Comparison of ENCODE assay signal across 1 cellular context in the genomic region with DNA sequence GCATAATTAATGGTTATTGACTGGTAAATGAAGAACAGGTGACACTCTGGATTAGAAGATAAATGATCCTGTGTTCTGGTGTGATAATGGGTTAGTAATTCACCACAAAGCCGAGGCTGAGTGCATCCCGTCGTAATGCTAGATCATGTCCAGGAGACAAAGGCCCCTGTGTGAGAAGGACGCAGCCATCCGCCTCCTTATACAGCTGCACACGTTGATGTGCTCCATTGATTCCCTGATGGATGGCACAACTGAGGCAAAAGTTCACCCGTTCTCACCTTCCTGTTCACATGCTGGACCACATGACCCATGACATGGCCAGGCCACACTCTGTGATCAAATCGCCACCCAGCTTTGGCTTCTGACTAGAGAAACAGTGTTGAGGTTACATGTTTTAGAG.
TF ChIP-seq lines count a peak whose summit lies in the region.

No MANE protein-coding gene starts in this region.

TF ChIP-seq in SK-N-SH, 30 proteins besides CTCF, POLR2A, EP300 and RAD21 (continued from another document):
- no peak for TF ChIP-seq REST (IDR thresholded peaks at IDR 0.05; ENCODE audit: low read depth, low read length)
- TF ChIP-seq ELF1 (IDR thresholded peaks at IDR 0.05): no peak
- no peak for TF ChIP-seq GABPA (IDR thresholded peaks at IDR 0.05; ENCODE audit: low read depth)
- no peak for TF ChIP-seq USF1 (IDR thresholded peaks at IDR 0.05; ENCODE audit: borderline replicate concordance, low read depth)
- TF ChIP-seq TCF12 (IDR thresholded peaks at IDR 0.05): no peak
- no peak for TF ChIP-seq RXRA (IDR thresholded peaks at IDR 0.05; ENCODE audit: borderline replicate concordance, low read depth)
- TF ChIP-seq SIN3A (IDR thresholded peaks at IDR 0.05; ENCODE audit: borderline replicate concordance, low read depth, low read length): no peak
- no peak for TF ChIP-seq NFIC (IDR thresholded peaks at IDR 0.05; ENCODE audit: borderline replicate concordance)
- TF ChIP-seq IRF3 (IDR thresholded peaks at IDR 0.05; ENCODE audit: low read depth, low read length): no peak
